In the genomic region with DNA sequence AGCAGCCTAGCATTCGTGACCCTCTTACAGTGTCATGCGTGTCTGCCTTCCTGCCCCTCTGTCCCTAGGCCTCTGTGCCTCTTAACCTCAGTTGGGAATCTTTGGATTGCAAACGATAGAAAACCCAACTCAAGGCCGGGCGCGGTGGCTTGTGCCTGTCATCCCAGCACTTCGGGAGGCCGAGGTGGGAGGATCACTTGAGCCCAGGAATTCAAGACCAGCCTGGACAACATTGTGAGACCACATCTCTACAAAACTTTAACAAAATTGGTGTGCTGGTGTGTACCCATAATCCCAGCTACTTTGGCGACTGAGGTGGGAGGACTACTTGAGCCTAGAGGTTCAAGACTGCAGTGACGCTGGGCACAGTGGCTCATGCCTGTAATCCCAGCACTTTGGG, we compare ENCODE assay signal across 1 cellular context.
TF ChIP-seq lines count a peak whose summit lies in the region.

No MANE protein-coding gene starts in this region.

TF ChIP-seq in GM23338, 12 proteins besides CTCF, POLR2A, EP300 and RAD21:
- TF ChIP-seq ZNF114 (CRISPR knock-in tag; IDR thresholded peaks at IDR 0.05) = no peak
- TF ChIP-seq, protein P1, sequence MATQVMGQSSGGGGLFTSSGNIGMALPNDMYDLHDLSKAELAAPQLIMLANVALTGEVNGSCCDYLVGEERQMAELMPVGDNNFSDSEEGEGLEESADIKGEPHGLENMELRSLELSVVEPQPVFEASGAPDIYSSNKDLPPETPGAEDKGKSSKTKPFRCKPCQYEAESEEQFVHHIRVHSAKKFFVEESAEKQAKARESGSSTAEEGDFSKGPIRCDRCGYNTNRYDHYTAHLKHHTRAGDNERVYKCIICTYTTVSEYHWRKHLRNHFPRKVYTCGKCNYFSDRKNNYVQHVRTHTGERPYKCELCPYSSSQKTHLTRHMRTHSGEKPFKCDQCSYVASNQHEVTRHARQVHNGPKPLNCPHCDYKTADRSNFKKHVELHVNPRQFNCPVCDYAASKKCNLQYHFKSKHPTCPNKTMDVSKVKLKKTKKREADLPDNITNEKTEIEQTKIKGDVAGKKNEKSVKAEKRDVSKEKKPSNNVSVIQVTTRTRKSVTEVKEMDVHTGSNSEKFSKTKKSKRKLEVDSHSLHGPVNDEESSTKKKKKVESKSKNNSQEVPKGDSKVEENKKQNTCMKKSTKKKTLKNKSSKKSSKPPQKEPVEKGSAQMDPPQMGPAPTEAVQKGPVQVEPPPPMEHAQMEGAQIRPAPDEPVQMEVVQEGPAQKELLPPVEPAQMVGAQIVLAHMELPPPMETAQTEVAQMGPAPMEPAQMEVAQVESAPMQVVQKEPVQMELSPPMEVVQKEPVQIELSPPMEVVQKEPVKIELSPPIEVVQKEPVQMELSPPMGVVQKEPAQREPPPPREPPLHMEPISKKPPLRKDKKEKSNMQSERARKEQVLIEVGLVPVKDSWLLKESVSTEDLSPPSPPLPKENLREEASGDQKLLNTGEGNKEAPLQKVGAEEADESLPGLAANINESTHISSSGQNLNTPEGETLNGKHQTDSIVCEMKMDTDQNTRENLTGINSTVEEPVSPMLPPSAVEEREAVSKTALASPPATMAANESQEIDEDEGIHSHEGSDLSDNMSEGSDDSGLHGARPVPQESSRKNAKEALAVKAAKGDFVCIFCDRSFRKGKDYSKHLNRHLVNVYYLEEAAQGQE (IDR thresholded peaks at IDR 0.05; ENCODE audit: unreplicated experiment) = no peak
